ENCODE assay signal across 11 cellular contexts in genomic region chr9:113558632-113559502, GRCh38.
DNase-seq lines count a peak whose midpoint lies in the region; ATAC-seq, FAIRE-seq and TF ChIP-seq lines count a peak whose summit lies in the region.
"Had no signal": no experiment of that assay in that cellular context is flagged by ENCODE, and none has a peak within 500 bp of the region (broad histone marks: within the 10 kb centered on the region; RNA-seq: fewer than 3 reads in every experiment).

No MANE protein-coding gene starts in this region.

- WGBS in A549 (ENCODE audit: missing lambda C conversion rate), result 68% methylated on average over 4 of the region's 7 CpGs

- peaks cover 17% of the 10 kb centered on the region for H3K4me1 ChIP-seq in A549
- peaks cover 6% of the 10 kb centered on the region for H3K4me1 ChIP-seq in NT2/D1 (ENCODE audit: insufficient read depth, insufficient read length)

- H3K9me3 ChIP-seq in A549 (no peaks in the 10 kb centered on the region), NT2/D1 (ENCODE audit: insufficient read depth, low read length) (no peaks in the 10 kb centered on the region)

- no peak for TF ChIP-seq EP300 in A549 (IDR thresholded peaks at IDR 0.05)

- H3K27me3 ChIP-seq in NT2/D1 (ENCODE audit: insufficient read depth, insufficient read length), result no peaks in the 10 kb centered on the region

- no peak for TF ChIP-seq RAD21 in A549 (conservative IDR thresholded peaks at IDR 0.05 in 1 of 2, IDR thresholded peaks at IDR 0.05 in 1 of 2)

- intact Hi-C loops in CD14-positive monocyte (cut with micrococcal nuclease), result no loop called here

- DNase-seq in A549 (ENCODE audit: low read depth in 1 of 2, low spot score in 1 of 2) (no peak), NT2/D1 (ENCODE audit: low read depth, low spot score) (no peak), mucosa of gallbladder (ENCODE audit: low spot score) (peak; percentile 69), CD14-positive monocyte (ENCODE audit: low spot score) (no peak), NCI-H446 treated with DMSO at 0.1 percent for 48 hours (lab: John Stamatoyannopoulos, UW) (no peak), GDM1 (lab: John Stamatoyannopoulos, UW) (no peak)
- DNase-seq: stimulated activated CD8-positive, alpha-beta memory T cell treated with anti-CD3 and anti-CD28 coated beads, Interleukin-4, amount 100 ng/mL, for 48 hours had no signal

- no peak overlapping the region for H3K4me3 Mint-ChIP-seq in CD14-positive monocyte
- H3K4me3 Mint-ChIP-seq: activated naive CD4-positive, alpha-beta T cell treated with anti-CD3 and anti-CD28 coated beads, Interleukin-2, amount 50 U/mL, for 24 hours; B cell had no signal

- H3K4me1 Mint-ChIP-seq in CD14-positive monocyte, result peaks cover 3% of the 10 kb centered on the region
- H3K4me1 Mint-ChIP-seq: B cell had no signal

- no peaks in the 10 kb centered on the region for H3K36me3 Mint-ChIP-seq in CD14-positive monocyte

- FAIRE-seq in A549 (lab: Jason Lieb, UNC), result no peak

- H3K4me2 ChIP-seq in A549, result peak overlapping the region; percentile 9; the same call in 1 of the 3 replicates

- H3K27ac Mint-ChIP-seq in CD14-positive monocyte, result no peak overlapping the region
- H3K27ac Mint-ChIP-seq: activated naive CD4-positive, alpha-beta T cell treated with anti-CD3 and anti-CD28 coated beads, Interleukin-2, amount 50 U/mL, for 24 hours; B cell had no signal

- no peaks in the 10 kb centered on the region for H3K36me3 ChIP-seq in NT2/D1 (ENCODE audit: insufficient read depth, insufficient read length, low read length)

- H3K4me3 ChIP-seq in A549 (no peak overlapping the region), NT2/D1 (ENCODE audit: insufficient read length, low read depth) (no peak overlapping the region)

- TF ChIP-seq POLR2A in A549 (IDR thresholded peaks at IDR 0.05; ENCODE audit: low read length), result no peak

- peak in 1 of 2 experiments; percentile 55; a peak in 3 of 6 replicates for ATAC-seq in A549
- ATAC-seq in esophagus mucosa, result peak; percentile 48
- ATAC-seq in HG03565 (IDR thresholded peaks at IDR 0.05; ENCODE audit: unreplicated experiment), result no peak

- H3K27ac ChIP-seq in A549, result peak overlapping the region in 1 of 2 experiments; percentile 57; a peak in 4 of 6 replicates

- TF ChIP-seq CTCF in A549 (IDR thresholded peaks at IDR 0.05) (no peak), CD14-positive monocyte (IDR thresholded peaks at IDR 0.05) (no peak)

- POLR2A ChIA-PET in A549 (lab: Yijun Ruan, JAX), result no interaction called here

- H3K9ac ChIP-seq in NT2/D1 (ENCODE audit: insufficient read length, low read depth), result peak overlapping the region; percentile 34

- CTCF ChIA-PET in A549 (lab: Yijun Ruan, JAX), result interaction anchor here (0.6 to 7.8 kb wide), 4 partner anchors 11 to 97 kb away, joined by 3 to 40 read pairs (median 8); no protein-coding TSS in a partner anchor

- H3K9me3 Mint-ChIP-seq in CD14-positive monocyte, result no peaks in the 10 kb centered on the region
- H3K9me3 Mint-ChIP-seq: activated naive CD4-positive, alpha-beta T cell treated with anti-CD3 and anti-CD28 coated beads, Interleukin-2, amount 50 U/mL, for 24 hours had no signal

- H3K27me3 Mint-ChIP-seq in CD14-positive monocyte (ENCODE audit: low read depth in 3 of 3), result peaks cover 0 to 6% (median 1%) of the 10 kb centered on the region in 3 donors
- H3K27me3 Mint-ChIP-seq: activated naive CD4-positive, alpha-beta T cell treated with anti-CD3 and anti-CD28 coated beads, Interleukin-2, amount 50 U/mL, for 24 hours; B cell had no signal

TF ChIP-seq in A549, 52 proteins besides CTCF, POLR2A, EP300 and RAD21:
- TF ChIP-seq NPAS2 (CRISPR knock-in tag; IDR thresholded peaks at IDR 0.05; ENCODE audit: borderline replicate concordance) (no peak), RFX5 (IDR thresholded peaks at IDR 0.05) (no peak), FOSB (CRISPR knock-in tag; IDR thresholded peaks at IDR 0.05) (no peak), SMC3 (IDR thresholded peaks at IDR 0.05) (no peak), GATA3 (IDR thresholded peaks at IDR 0.05; ENCODE audit: borderline replicate concordance) (no peak), PHF8 (IDR thresholded peaks at IDR 0.05; ENCODE audit: borderline replicate concordance, low read depth) (no peak), TFCP2L1 (CRISPR knock-in tag; IDR thresholded peaks at IDR 0.05) (no peak)
